In genomic region chr20:9100721-9101120, GRCh38 we compare ENCODE assay signal across 29 cellular contexts. TPM values are rescaled to one million over a fixed set of nuclear protein-coding genes. Genes with fewer than 3 reads are reported as not detected.
"Had no signal": no experiment of that assay in that cellular context is flagged by ENCODE, and none has a peak within 500 bp of the region (broad histone marks: within the 10 kb centered on the region; RNA-seq: fewer than 3 reads in every experiment).

No MANE protein-coding gene starts in this region.

- H3K4me1 Mint-ChIP-seq: activated CD4-positive, alpha-beta memory T cell treated with anti-CD3 and anti-CD28 coated beads, Interleukin-2, amount 10 ng/mL, durations not matched to agents 7 days and 5 days; activated CD8-positive, alpha-beta memory T cell treated with anti-CD3 and anti-CD28 coated beads, Interleukin-2, amount 10 ng/mL, durations not matched to agents 7 days and 5 days; activated naive CD4-positive, alpha-beta T cell treated with anti-CD3 and anti-CD28 coated beads, Interleukin-2, amount 10 ng/mL, durations not matched to agents 7 days and 5 days; activated naive CD8-positive, alpha-beta T cell treated with anti-CD3 and anti-CD28 coated beads, Interleukin-2, amount 50 U/mL, for 24 hours; central memory CD8-positive, alpha-beta T cell had no signal

- ATAC-seq: activated CD8-positive, alpha-beta memory T cell treated with anti-CD3 and anti-CD28 coated beads, Interleukin-2, amount 10 ng/mL, durations not matched to agents 7 days and 5 days; activated naive CD8-positive, alpha-beta T cell treated with anti-CD3 and anti-CD28 coated beads, Interleukin-2, amount 50 U/mL, for 24 hours; Panc1 had no signal

- DNase-seq: activated CD4-positive, alpha-beta memory T cell treated with anti-CD3 and anti-CD28 coated beads, Interleukin-2, amount 10 ng/mL, durations not matched to agents 7 days and 5 days; activated CD4-positive, alpha-beta T cell treated with anti-CD3 and anti-CD28 coated beads for 1 hour; activated CD4-positive, alpha-beta T cell treated with anti-CD3 and anti-CD28 coated beads for 48 hours; activated CD4-positive, CD25-positive, alpha-beta regulatory T cell; activated CD8-positive, alpha-beta memory T cell treated with anti-CD3 and anti-CD28 coated beads for 24 hours; activated CD8-positive, alpha-beta memory T cell treated with anti-CD3 and anti-CD28 coated beads, Interleukin-2, amount 10 ng/mL, durations not matched to agents 7 days and 5 days; activated CD8-positive, alpha-beta memory T cell treated with anti-CD3 and anti-CD28 coated beads, Interleukin-2, amount 50 U/mL, for 48 hours; activated effector memory CD4-positive, alpha-beta T cell treated with Interleukin-2 at 50 U/mL for 16 hours; activated naive CD4-positive, alpha-beta T cell treated with anti-CD3 and anti-CD28 coated beads, Interleukin-2, amount 10 ng/mL, durations not matched to agents 7 days and 5 days; activated naive CD8-positive, alpha-beta T cell treated with anti-CD3 and anti-CD28 coated beads, Interleukin-2, amount 50 U/mL, for 24 hours; activated T-cell treated with anti-CD3 and anti-CD28 coated beads, Interleukin-2, amount 50 U/mL, for 48 hours; MM.1S; MV-4-11; NCI-H1092; NCI-H1436 treated with DMSO at 0.1 percent for 48 hours; NCI-H187 treated with DMSO at 0.1 percent for 48 hours; NCI-H2081; NCI-H510A; NCI-H69; SHP77; SJCRH30; T1000; WERI-Rb-1 had no signal

- H3K9me3 Mint-ChIP-seq: activated CD4-positive, alpha-beta memory T cell treated with anti-CD3 and anti-CD28 coated beads, Interleukin-2, amount 10 ng/mL, durations not matched to agents 7 days and 5 days; activated naive CD8-positive, alpha-beta T cell treated with anti-CD3 and anti-CD28 coated beads, Interleukin-2, amount 50 U/mL, for 24 hours had no signal

- H3K27ac Mint-ChIP-seq: activated CD4-positive, alpha-beta memory T cell treated with anti-CD3 and anti-CD28 coated beads, Interleukin-2, amount 10 ng/mL, durations not matched to agents 7 days and 5 days; activated CD8-positive, alpha-beta memory T cell treated with anti-CD3 and anti-CD28 coated beads, Interleukin-2, amount 10 ng/mL, durations not matched to agents 7 days and 5 days; activated naive CD4-positive, alpha-beta T cell treated with anti-CD3 and anti-CD28 coated beads, Interleukin-2, amount 10 ng/mL, durations not matched to agents 7 days and 5 days; activated naive CD8-positive, alpha-beta T cell; activated naive CD8-positive, alpha-beta T cell treated with anti-CD3 and anti-CD28 coated beads, Interleukin-2, amount 50 U/mL, for 24 hours; brain had no signal

- H3K27me3 Mint-ChIP-seq: activated CD4-positive, alpha-beta memory T cell treated with anti-CD3 and anti-CD28 coated beads, Interleukin-2, amount 10 ng/mL, durations not matched to agents 7 days and 5 days; activated CD8-positive, alpha-beta memory T cell treated with anti-CD3 and anti-CD28 coated beads, Interleukin-2, amount 10 ng/mL, durations not matched to agents 7 days and 5 days; activated naive CD4-positive, alpha-beta T cell treated with anti-CD3 and anti-CD28 coated beads, Interleukin-2, amount 10 ng/mL, durations not matched to agents 7 days and 5 days; activated naive CD8-positive, alpha-beta T cell; activated naive CD8-positive, alpha-beta T cell treated with anti-CD3 and anti-CD28 coated beads, Interleukin-2, amount 50 U/mL, for 24 hours; central memory CD8-positive, alpha-beta T cell had no signal

- H3K36me3 Mint-ChIP-seq: activated CD8-positive, alpha-beta memory T cell treated with anti-CD3 and anti-CD28 coated beads, Interleukin-2, amount 10 ng/mL, durations not matched to agents 7 days and 5 days; activated naive CD4-positive, alpha-beta T cell treated with anti-CD3 and anti-CD28 coated beads, Interleukin-2, amount 10 ng/mL, durations not matched to agents 7 days and 5 days; activated naive CD8-positive, alpha-beta T cell had no signal

- H3K4me3 Mint-ChIP-seq: activated CD4-positive, alpha-beta memory T cell treated with anti-CD3 and anti-CD28 coated beads, Interleukin-2, amount 10 ng/mL, durations not matched to agents 7 days and 5 days; activated CD8-positive, alpha-beta memory T cell treated with anti-CD3 and anti-CD28 coated beads, Interleukin-2, amount 10 ng/mL, durations not matched to agents 7 days and 5 days; activated naive CD4-positive, alpha-beta T cell treated with anti-CD3 and anti-CD28 coated beads, Interleukin-2, amount 10 ng/mL, durations not matched to agents 7 days and 5 days; activated naive CD8-positive, alpha-beta T cell; activated naive CD8-positive, alpha-beta T cell treated with anti-CD3 and anti-CD28 coated beads, Interleukin-2, amount 50 U/mL, for 24 hours; brain; central memory CD8-positive, alpha-beta T cell had no signal

RNA-seq across cellular contexts. Expression of gene PLCB4, which starts 31.8 kb away (rescaled TPM):
- total RNA-seq: activated CD4-positive, alpha-beta memory T cell treated with anti-CD3 and anti-CD28 coated beads, Interleukin-2, amount 10 ng/mL, durations not matched to agents 7 days and 5 days; activated CD8-positive, alpha-beta memory T cell treated with anti-CD3 and anti-CD28 coated beads, Interleukin-2, amount 10 ng/mL, durations not matched to agents 7 days and 5 days; T-helper 1 cell treated with Interleukin-12 subunit alpha and Interleukin-12 subunit beta and Interleukin-4 antibody, amounts not matched to agents 30 ng/mL and 1 ng/mL, for 36 hours; T-helper 2 cell treated with Interferon-gamma antibody and Interleukin-4, amounts not matched to agents 100 ng/mL and 5 ng/mL, for 36 hours had no signal
